8 cellular contexts compared by ENCODE assay signal in genomic region chr20:20452254-20452676, GRCh38.
DNase-seq lines count a peak whose midpoint lies in the region; ATAC-seq and TF ChIP-seq lines count a peak whose summit lies in the region.

No MANE protein-coding gene starts in this region.

- TF ChIP-seq CTCF in chondrocyte (IDR thresholded peaks at IDR 0.05): peak; percentile 40

- H3K36me3 Mint-ChIP-seq in chondrocyte (ENCODE audit: low read depth): peaks cover 2% of the 10 kb centered on the region

- H3K4me3 ChIP-seq in Karpas-422 (ENCODE audit: low read length): peak overlapping the region; percentile 34

- H3K4me1 Mint-ChIP-seq in chondrocyte (ENCODE audit: low read depth): peaks cover 9% of the 10 kb centered on the region

- H3K27ac Mint-ChIP-seq in chondrocyte (ENCODE audit: unreplicated experiment): no peak overlapping the region

- H3K9me3 Mint-ChIP-seq in chondrocyte (ENCODE audit: low read depth): no peaks in the 10 kb centered on the region

- no peaks in the 10 kb centered on the region for H3K27me3 Mint-ChIP-seq in chondrocyte (ENCODE audit: low read depth)

- H3K9ac ChIP-seq in Karpas-422 (ENCODE audit: low read length): no peak overlapping the region; the same call in 1 of the 2 replicates

- H3K4me2 ChIP-seq in Karpas-422 (ENCODE audit: low read depth, low read length, poor library complexity, severe bottlenecking): peak overlapping the region; percentile 47

- peaks cover 39% of the 10 kb centered on the region for H3K4me1 ChIP-seq in Karpas-422 (ENCODE audit: low read length)

- H3K4me3 Mint-ChIP-seq in chondrocyte (ENCODE audit: unreplicated experiment): peak overlapping the region; percentile 53

- H4K20me1 ChIP-seq in Karpas-422 (ENCODE audit: insufficient read depth, low read depth, low read length): no peaks in the 10 kb centered on the region

- ATAC-seq in GM21526 (IDR thresholded peaks at IDR 0.05; ENCODE audit: low FRiP score, unreplicated experiment) (peak; percentile 87), left lobe of liver (peak; percentile 38)

- H3K36me3 ChIP-seq in Karpas-422 (ENCODE audit: insufficient read depth, low read length): no peaks in the 10 kb centered on the region

- no peaks in the 10 kb centered on the region for H3K27me3 ChIP-seq in Karpas-422 (ENCODE audit: low read length)

- H3K9me3 ChIP-seq in Karpas-422 (ENCODE audit: low read length): no peaks in the 10 kb centered on the region

- DNase-seq in Daoy (ENCODE audit: low read depth) (peak; percentile 75), Karpas-422 (peak; percentile 93), chondrocyte (ENCODE audit: low spot score) (no peak), left lobe of liver (ENCODE audit: low spot score) (no peak), D341Med (ENCODE audit: low spot score) (no peak)
- peak in 3 of 4 experiments; percentile 10 to 21 (median 17) for DNase-seq in activated CD4-positive, CD25-positive, alpha-beta regulatory T cell (lab: John Stamatoyannopoulos, UW)
- DNase-seq in stimulated activated CD8-positive, alpha-beta memory T cell treated with anti-CD3 and anti-CD28 coated beads, Interleukin-12 subunit alpha, Interleukin-12 subunit beta, amount 100 ng/mL, for 1 hour (ENCODE audit: low read depth): peak; percentile 5

- no peak overlapping the region for H2AFZ ChIP-seq in Karpas-422 (ENCODE audit: low read length)

- no peak overlapping the region for H3K27ac ChIP-seq in Karpas-422 (ENCODE audit: low read length)

- H3K79me2 ChIP-seq in Karpas-422 (ENCODE audit: low read length): no peaks in the 10 kb centered on the region

- H3K9me2 ChIP-seq in Karpas-422 (replicated peaks; ENCODE audit: insufficient read depth, low read length): no peaks in the 10 kb centered on the region

Comparison
In these comparisons a context has a peak if more than half of its experiments do, and no peak if none do; other contexts are left out.
1. DNase-seq: peak in Daoy (single experiment), Karpas-422 (single experiment), activated CD4-positive, CD25-positive, alpha-beta regulatory T cell (3 of 4) and stimulated activated CD8-positive, alpha-beta memory T cell treated with anti-CD3 and anti-CD28 coated beads, Interleukin-12 subunit alpha, Interleukin-12 subunit beta, amount 100 ng/mL, for 1 hour (single experiment); none in chondrocyte (single experiment), left lobe of liver (single experiment) and D341Med (single experiment).